In genomic region chrY:12285608-12286007, GRCh38 we compare ENCODE assay signal across 35 cellular contexts.
"Had no signal": no experiment of that assay in that cellular context is flagged by ENCODE, and none has a peak within 500 bp of the region (broad histone marks: within the 10 kb centered on the region; RNA-seq: fewer than 3 reads in every experiment).

No MANE protein-coding gene starts in this region.

- DNase-seq: activated CD4-positive, alpha-beta memory T cell treated with anti-CD3 and anti-CD28 coated beads, Interleukin-2, amount 10 ng/mL, durations not matched to agents 7 days and 5 days; activated CD4-positive, alpha-beta T cell treated with anti-CD3 and anti-CD28 coated beads for 1 hour; activated CD4-positive, alpha-beta T cell treated with anti-CD3 and anti-CD28 coated beads for 36 hours; activated CD4-positive, alpha-beta T cell treated with anti-CD3 and anti-CD28 coated beads for 48 hours; activated CD4-positive, alpha-beta T cell treated with anti-CD3 and anti-CD28 coated beads, Interleukin-2, amount 10 ng/mL, durations not matched to agents 7 days and 5 days; activated CD4-positive, alpha-beta T cell treated with anti-CD3 and anti-CD28 coated beads, Interleukin-2, amount 50 U/mL, for 48 hours; activated CD4-positive, CD25-positive, alpha-beta regulatory T cell; activated CD8-positive, alpha-beta memory T cell treated with anti-CD3 and anti-CD28 coated beads for 24 hours; activated CD8-positive, alpha-beta memory T cell treated with anti-CD3 and anti-CD28 coated beads, Interleukin-2, amount 10 ng/mL, durations not matched to agents 7 days and 5 days; activated CD8-positive, alpha-beta memory T cell treated with anti-CD3 and anti-CD28 coated beads, Interleukin-2, amount 50 U/mL, for 48 hours; activated CD8-positive, alpha-beta T cell treated with anti-CD3 and anti-CD28 coated beads, Interleukin-2, amount 10 ng/mL, durations not matched to agents 7 days and 5 days; activated effector memory CD4-positive, alpha-beta T cell treated with Interleukin-2 at 50 U/mL for 16 hours; activated gamma-delta T cell; activated naive CD4-positive, alpha-beta T cell treated with anti-CD3 and anti-CD28 coated beads, Interleukin-2, amount 10 ng/mL, durations not matched to agents 7 days and 5 days; activated naive CD4-positive, alpha-beta T cell treated with Interleukin-2 at 50 U/mL for 16 hours; activated naive CD8-positive, alpha-beta T cell treated with anti-CD3 and anti-CD28 coated beads, Interleukin-2, amount 10 ng/mL, durations not matched to agents 7 days and 5 days; activated naive CD8-positive, alpha-beta T cell treated with anti-CD3 and anti-CD28 coated beads, Interleukin-2, amount 50 U/mL, for 24 hours; activated T-cell treated with anti-CD3 and anti-CD28 coated beads, Interleukin-2, amount 50 U/mL, for 24 hours; activated T-cell treated with anti-CD3 and anti-CD28 coated beads, Interleukin-2, amount 50 U/mL, for 48 hours; amniotic stem cell; aorta; body of pancreas; brain microvascular endothelial cell; caudate nucleus; cerebellar nuclear complex; T-helper 1 cell; T-helper 2 cell; T-helper 9 cell; WERI-Rb-1 had no signal

- H3K4me1 ChIP-seq: body of pancreas, breast epithelium had no signal

- H3K4me3 ChIP-seq: body of pancreas, breast epithelium, cardiac muscle cell had no signal

- FAIRE-seq: astrocyte, TTC549 had no signal

- H3K36me3 ChIP-seq: brain microvascular endothelial cell, breast epithelium, cardiac muscle cell, WERI-Rb-1 had no signal

- ATAC-seq: activated CD4-positive, alpha-beta T cell treated with anti-CD3 and anti-CD28 coated beads for 36 hours; activated CD4-positive, CD25-positive, alpha-beta regulatory T cell treated with anti-CD3 and anti-CD28 coated beads, Interleukin-2, amount 50 U/mL, for 24 hours; activated CD8-positive, alpha-beta memory T cell treated with anti-CD3 and anti-CD28 coated beads, Interleukin-2, amount 10 ng/mL, durations not matched to agents 7 days and 5 days; activated CD8-positive, alpha-beta T cell treated with anti-CD3 and anti-CD28 coated beads, Interleukin-2, amount 10 ng/mL, durations not matched to agents 7 days and 5 days; activated naive CD8-positive, alpha-beta T cell treated with anti-CD3 and anti-CD28 coated beads, Interleukin-2, amount 50 U/mL, for 24 hours; body of pancreas; WTC11 had no signal

- H3K27me3 ChIP-seq: body of pancreas, brain microvascular endothelial cell, breast epithelium, cardiac muscle cell had no signal

- H3K27ac ChIP-seq: body of pancreas, brain microvascular endothelial cell, breast epithelium, cardiac muscle cell, WERI-Rb-1 had no signal

- H3K9me3 ChIP-seq: body of pancreas, breast epithelium had no signal
